ENCODE assay signal across 6 cellular contexts in the genomic region with DNA sequence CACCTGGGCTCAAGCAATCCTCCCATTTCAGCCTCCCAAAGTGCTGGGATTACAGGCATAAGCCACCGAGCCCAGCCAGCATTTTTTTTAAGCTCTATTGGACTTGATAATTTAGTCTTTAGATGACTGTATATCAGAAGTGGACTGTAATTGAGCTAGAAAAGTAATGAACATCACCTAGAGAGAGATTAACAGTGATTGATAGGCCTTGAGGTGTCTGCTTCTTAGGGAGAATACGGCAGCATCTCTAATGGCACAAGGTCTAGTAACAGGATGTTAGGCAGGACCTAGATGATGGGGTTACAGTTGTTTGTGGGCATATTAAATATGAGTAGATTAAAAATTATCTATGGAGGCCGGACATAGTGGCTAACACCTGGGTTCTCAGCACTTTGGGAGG.
"Had no signal": no experiment of that assay in that cellular context is flagged by ENCODE, and none has a peak within 500 bp of the region (broad histone marks: within the 10 kb centered on the region; RNA-seq: fewer than 3 reads in every experiment).

No MANE protein-coding gene starts in this region.

- H3K27ac ChIP-seq: HL-60 had no signal

- H3K4me3 ChIP-seq: K562 had no signal

- DNase-seq: IMR-90, KBM-7, KG1 had no signal

- FAIRE-seq: HTR-8/SVneo, K562 had no signal

- ATAC-seq: K562 had no signal
